In the genomic region with DNA sequence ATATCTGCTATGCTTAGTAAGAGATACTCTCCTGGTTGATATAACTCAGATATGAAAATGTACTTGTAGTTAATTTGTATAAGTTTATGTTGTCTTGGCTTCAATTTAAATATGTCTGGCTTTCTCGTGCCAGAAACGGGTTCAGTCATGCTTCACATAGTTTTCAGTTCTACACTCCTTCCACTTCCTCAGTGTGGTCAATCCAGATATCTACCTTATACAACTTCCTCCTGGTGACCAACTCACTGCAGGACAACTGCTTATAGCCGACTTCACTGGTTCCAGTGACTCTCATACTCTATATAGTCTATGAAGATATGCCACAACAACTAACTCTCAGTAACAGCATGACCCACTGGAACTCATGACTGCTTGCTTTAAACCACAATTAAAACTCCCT, we compare ENCODE assay signal across 18 cellular contexts.
DNase-seq lines count a peak whose midpoint lies in the region; ATAC-seq and TF ChIP-seq lines count a peak whose summit lies in the region.
"Had no signal": no experiment of that assay in that cellular context is flagged by ENCODE, and none has a peak within 500 bp of the region (broad histone marks: within the 10 kb centered on the region; RNA-seq: fewer than 3 reads in every experiment).

No MANE protein-coding gene starts in this region.

- TF ChIP-seq POLR2A in tibial nerve (IDR thresholded peaks at IDR 0.05) = no peak

- intact Hi-C loops in CD4-positive, alpha-beta memory T cell (cut with micrococcal nuclease) = no loop called here

- H3K9me3 Mint-ChIP-seq in CD4-positive, alpha-beta memory T cell = no peaks in the 10 kb centered on the region
- H3K9me3 Mint-ChIP-seq: activated CD4-positive, alpha-beta T cell treated with anti-CD3 and anti-CD28 coated beads, Interleukin-2, amount 10 ng/mL, durations not matched to agents 7 days and 5 days had no signal

- no peaks in the 10 kb centered on the region for H3K36me3 Mint-ChIP-seq in CD4-positive, alpha-beta memory T cell
- H3K36me3 Mint-ChIP-seq: CD4-positive, CD25-positive, alpha-beta regulatory T cell had no signal

- no peak overlapping the region for H3K27ac ChIP-seq in CD4-positive, alpha-beta memory T cell (ENCODE audit: low read depth, low read length)
- H3K27ac ChIP-seq in tibial nerve (no peak overlapping the region), mesenchymal stem cell (ENCODE audit: low read length, poor library complexity, severe bottlenecking) (no peak overlapping the region)
- H3K27ac ChIP-seq: SJCRH30, transverse colon had no signal

- no peak overlapping the region for H3K4me3 Mint-ChIP-seq in CD4-positive, alpha-beta memory T cell
- H3K4me3 Mint-ChIP-seq: activated CD4-positive, alpha-beta T cell treated with anti-CD3 and anti-CD28 coated beads, Interleukin-2, amount 10 ng/mL, durations not matched to agents 7 days and 5 days; CD4-positive, CD25-positive, alpha-beta regulatory T cell; central memory CD8-positive, alpha-beta T cell had no signal

- no peak overlapping the region for H2AK5ac ChIP-seq in mesenchymal stem cell (ENCODE audit: low read length, severe bottlenecking)

- no peak overlapping the region for H3K18ac ChIP-seq in mesenchymal stem cell (ENCODE audit: low read depth in 1 of 2, low read length in 2 of 2)

- H3K9ac ChIP-seq in mesenchymal stem cell (ENCODE audit: low read length) = no peak overlapping the region

- peak; percentile 38 for DNase-seq in NOMO-1 treated with DMSO at 0.1 percent for 48 hours (lab: John Stamatoyannopoulos, UW; ENCODE audit: unreplicated experiment)
- no peak for DNase-seq in NOMO-1 treated with dmso at 0.1 percent for 144 hours (lab: John Stamatoyannopoulos, UW; ENCODE audit: unreplicated experiment)
- DNase-seq in CD4-positive, alpha-beta memory T cell = no peak
- DNase-seq in A172 (ENCODE audit: low spot score) = no peak
- no peak for DNase-seq in tibial nerve (ENCODE audit: low spot score in 2 of 2)
- no peak for DNase-seq in mesenchymal stem cell
- DNase-seq: 8988T; activated CD4-positive, alpha-beta T cell treated with anti-CD3 and anti-CD28 coated beads, Interleukin-2, amount 10 ng/mL, durations not matched to agents 7 days and 5 days; activated T-cell treated with anti-CD3 and anti-CD28 coated beads, Interleukin-2, amount 50 U/mL, for 1 hour; CD4-positive, CD25-positive, alpha-beta regulatory T cell; MM.1S; SJCRH30; stimulated activated CD4-positive, alpha-beta T cell treated with anti-CD3 and anti-CD28 coated beads, Interleukin-4, amount 100 ng/mL, for 4 hours; T-helper 9 cell; transverse colon had no signal

- H3K4me1 Mint-ChIP-seq in CD4-positive, alpha-beta memory T cell = no peaks in the 10 kb centered on the region
- H3K4me1 Mint-ChIP-seq: activated CD4-positive, alpha-beta T cell treated with anti-CD3 and anti-CD28 coated beads, Interleukin-2, amount 10 ng/mL, durations not matched to agents 7 days and 5 days; CD4-positive, CD25-positive, alpha-beta regulatory T cell; central memory CD8-positive, alpha-beta T cell had no signal

- no peaks in the 10 kb centered on the region for H3K79me1 ChIP-seq in mesenchymal stem cell (replicated peaks; ENCODE audit: low read length, poor library complexity, severe bottlenecking)

- no peaks in the 10 kb centered on the region for H3K4me1 ChIP-seq in CD4-positive, alpha-beta memory T cell (ENCODE audit: insufficient read depth, low read length)
- H3K4me1 ChIP-seq in tibial nerve = no peaks in the 10 kb centered on the region
- H3K4me1 ChIP-seq in mesenchymal stem cell (ENCODE audit: control insufficient read depth, insufficient read depth, low read depth, low read length) = no peaks in the 10 kb centered on the region
- H3K4me1 ChIP-seq: SJCRH30, transverse colon had no signal

- no peak overlapping the region for H2BK120ac ChIP-seq in mesenchymal stem cell (ENCODE audit: low read depth, low read length)

- H3K14ac ChIP-seq in mesenchymal stem cell (ENCODE audit: low read length in 2 of 2) = no peak overlapping the region

- H2AFZ ChIP-seq in mesenchymal stem cell (ENCODE audit: low read depth, low read length) = no peak overlapping the region

- H3K4me2 ChIP-seq in mesenchymal stem cell (ENCODE audit: low read length, poor library complexity, severe bottlenecking) = no peak overlapping the region

- peak; percentile 76 for ATAC-seq in HG02852 (IDR thresholded peaks at IDR 0.05; ENCODE audit: unreplicated experiment)
- peak; percentile 85 for ATAC-seq in HG03520 (IDR thresholded peaks at IDR 0.05; ENCODE audit: unreplicated experiment)

- 80 to 86% methylated on average over 3 of the region's 3 CpGs for WGBS in tibial nerve, 2 donors
- 86% methylated on average over 3 of the region's 3 CpGs for WGBS in mesenchymal stem cell

- no peak for TF ChIP-seq CTCF in tibial nerve (IDR thresholded peaks at IDR 0.05)

- no peaks in the 10 kb centered on the region for H3K27me3 Mint-ChIP-seq in CD4-positive, alpha-beta memory T cell
- H3K27me3 Mint-ChIP-seq: activated CD4-positive, alpha-beta T cell treated with anti-CD3 and anti-CD28 coated beads, Interleukin-2, amount 10 ng/mL, durations not matched to agents 7 days and 5 days; CD4-positive, CD25-positive, alpha-beta regulatory T cell; central memory CD8-positive, alpha-beta T cell had no signal

- no peak overlapping the region for H2BK15ac ChIP-seq in mesenchymal stem cell (ENCODE audit: low read depth, poor library complexity, severe bottlenecking)

- no peaks in the 10 kb centered on the region for H3K9me3 ChIP-seq in CD4-positive, alpha-beta memory T cell (ENCODE audit: control insufficient read depth in 1 of 2, low read length in 2 of 2)
- H3K9me3 ChIP-seq in tibial nerve (no peaks in the 10 kb centered on the region), mesenchymal stem cell (ENCODE audit: control insufficient read depth, low read length) (no peaks in the 10 kb centered on the region)
- H3K9me3 ChIP-seq: SJCRH30, transverse colon had no signal

- POLR2A ChIA-PET in CD4-positive, alpha-beta memory T cell (lab: Charles Lee; ENCODE audit: partially characterized antibody) = no interaction called here

- H2BK5ac ChIP-seq in mesenchymal stem cell (ENCODE audit: low read depth, low read length, poor library complexity, severe bottlenecking) = no peak overlapping the region

- no peak overlapping the region for H4K8ac ChIP-seq in mesenchymal stem cell (ENCODE audit: low read length)

- no peak overlapping the region for H2BK12ac ChIP-seq in mesenchymal stem cell (ENCODE audit: low read length in 2 of 2)

- no peak overlapping the region for H3K4ac ChIP-seq in mesenchymal stem cell (ENCODE audit: low read depth in 1 of 2, low read length in 2 of 2)

- H4K91ac ChIP-seq in mesenchymal stem cell (ENCODE audit: low read length) = no peak overlapping the region

- H3K4me3 ChIP-seq in CD4-positive, alpha-beta memory T cell (ENCODE audit: low read length in 2 of 2) = no peak overlapping the region
- H3K4me3 ChIP-seq in tibial nerve (no peak overlapping the region), mesenchymal stem cell (ENCODE audit: insufficient read depth in 1 of 2, low read depth in 1 of 2, low read length in 2 of 2) (no peak overlapping the region)
- H3K4me3 ChIP-seq: SJCRH30, transverse colon had no signal

- no peak for TF ChIP-seq EP300 in tibial nerve (IDR thresholded peaks at IDR 0.05)

- H3K27ac Mint-ChIP-seq in CD4-positive, alpha-beta memory T cell = no peak overlapping the region
- H3K27ac Mint-ChIP-seq: activated CD4-positive, alpha-beta T cell treated with anti-CD3 and anti-CD28 coated beads, Interleukin-2, amount 10 ng/mL, durations not matched to agents 7 days and 5 days; CD4-positive, CD25-positive, alpha-beta regulatory T cell had no signal

- H3K27me3 ChIP-seq in CD4-positive, alpha-beta memory T cell (ENCODE audit: insufficient read depth, low read length) = no peaks in the 10 kb centered on the region
- no peaks in the 10 kb centered on the region for H3K27me3 ChIP-seq in tibial nerve
- H3K27me3 ChIP-seq in mesenchymal stem cell (ENCODE audit: control insufficient read depth in 1 of 2, insufficient read depth in 1 of 2, low read length in 2 of 2) = no peaks in the 10 kb centered on the region
- H3K27me3 ChIP-seq: SJCRH30, transverse colon had no signal

- CTCF ChIA-PET in CD4-positive, alpha-beta memory T cell (lab: Charles Lee; ENCODE audit: partially characterized antibody) = no interaction called here

- no peaks in the 10 kb centered on the region for H3K36me3 ChIP-seq in CD4-positive, alpha-beta memory T cell (ENCODE audit: insufficient read depth, low read length)
- no peaks in the 10 kb centered on the region for H3K36me3 ChIP-seq in tibial nerve
- H3K36me3 ChIP-seq in mesenchymal stem cell (ENCODE audit: control insufficient read depth in 1 of 2, insufficient read depth in 2 of 2, low read depth in 1 of 2, low read length in 2 of 2) = no peaks in the 10 kb centered on the region
- H3K36me3 ChIP-seq: SJCRH30, transverse colon had no signal

- no peak overlapping the region for H3K23ac ChIP-seq in mesenchymal stem cell (ENCODE audit: low read length in 2 of 2)
